10 cellular contexts compared by ENCODE assay signal in the genomic region with DNA sequence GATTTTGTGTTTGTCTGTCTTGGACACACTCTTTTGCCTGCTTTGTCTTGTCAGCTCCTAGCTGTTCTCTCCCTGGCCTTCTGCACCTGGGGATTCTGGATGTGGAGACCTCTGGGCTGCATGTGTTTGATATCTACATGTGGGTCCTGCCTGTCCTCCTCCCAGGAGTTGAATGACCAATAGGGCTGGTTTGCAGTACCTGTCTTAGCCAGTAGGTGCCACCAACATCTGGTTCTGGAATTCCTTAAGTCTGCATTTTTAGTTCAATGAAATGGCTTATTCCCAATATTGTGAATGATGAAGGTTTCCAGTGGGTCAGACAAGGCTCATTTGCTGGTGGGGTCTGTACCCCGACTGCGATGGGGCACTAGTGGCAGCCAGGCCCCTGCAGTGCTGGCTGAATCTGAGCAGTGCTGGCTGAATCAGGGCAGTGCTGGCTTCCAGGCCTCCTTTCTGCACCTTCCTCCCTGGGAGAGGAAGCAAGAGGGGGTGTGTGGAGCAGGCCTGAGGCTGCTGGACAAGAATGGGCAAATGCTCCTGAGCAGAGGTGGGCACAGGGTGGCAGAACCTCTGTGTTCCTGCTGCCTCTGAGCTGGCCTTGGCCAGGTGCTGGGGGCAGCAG.
DNase-seq lines count a peak whose midpoint lies in the region; ATAC-seq and TF ChIP-seq lines count a peak whose summit lies in the region.
"Had no signal": no experiment of that assay in that cellular context is flagged by ENCODE, and none has a peak within 500 bp of the region (broad histone marks: within the 10 kb centered on the region; RNA-seq: fewer than 3 reads in every experiment).

No MANE protein-coding gene starts in this region.

- TF ChIP-seq RAD21 in HCT116 (IDR thresholded peaks at IDR 0.05; ENCODE audit: low read depth): no peak

- no peak overlapping the region for H3K4me3 Mint-ChIP-seq in CD4-positive, alpha-beta T cell
- H3K4me3 Mint-ChIP-seq in mesothelial cell of epicardium: no peak overlapping the region
- H3K4me3 Mint-ChIP-seq: effector memory CD8-positive, alpha-beta T cell had no signal

- H3K27me3 Mint-ChIP-seq in CD4-positive, alpha-beta T cell: no peaks in the 10 kb centered on the region
- no peaks in the 10 kb centered on the region for H3K27me3 Mint-ChIP-seq in mesothelial cell of epicardium (ENCODE audit: low read depth)
- H3K27me3 Mint-ChIP-seq: effector memory CD8-positive, alpha-beta T cell had no signal

- no peaks in the 10 kb centered on the region for H3K27me3 ChIP-seq in CD4-positive, alpha-beta T cell (ENCODE audit: control insufficient read depth, insufficient read depth, low read length)
- H3K27me3 ChIP-seq in HCT116 (ENCODE audit: insufficient read depth, low read length): no peaks in the 10 kb centered on the region

- RAD21 ChIA-PET in HCT116 (lab: Charles Lee; ENCODE audit: low non-redundant PET in 1 of 2, low total read pairs in 2 of 2, uncharacterized antibody in 2 of 2, unreplicated experiment in 2 of 2): no interaction called here

- no peak for ATAC-seq in CD4-positive, alpha-beta T cell (ENCODE audit: poor library complexity)
- ATAC-seq in HCT116 (0 out of 2 replicates have a peak, but pooled peaks have one; percentile 49), GM18907 (IDR thresholded peaks at IDR 0.05; ENCODE audit: unreplicated experiment) (no peak)
- ATAC-seq: effector memory CD8-positive, alpha-beta T cell had no signal

- peaks cover 45% of the 10 kb centered on the region for H3K4me1 Mint-ChIP-seq in CD4-positive, alpha-beta T cell (ENCODE audit: low read depth)
- peaks cover 11% of the 10 kb centered on the region for H3K4me1 Mint-ChIP-seq in mesothelial cell of epicardium

- TF ChIP-seq POLR2A in HCT116 (IDR thresholded peaks at IDR 0.05; ENCODE audit: borderline replicate concordance, extremely low read depth, insufficient read depth, insufficient read length): no peak

- no peak overlapping the region for H3K27ac Mint-ChIP-seq in CD4-positive, alpha-beta T cell
- H3K27ac Mint-ChIP-seq in mesothelial cell of epicardium: no peak overlapping the region

- no peak for DNase-seq in CD4-positive, alpha-beta T cell
- DNase-seq in HCT116 (ENCODE audit: low read depth, low spot score) (peak; percentile 36), astrocyte of the spinal cord (ENCODE audit: low read depth, low spot score) (peak; percentile 40), mesothelial cell of epicardium (ENCODE audit: low spot score in 2 of 2, unreplicated experiment in 2 of 2) (no peak), pons (ENCODE audit: low spot score) (no peak)
- DNase-seq in NK-92 treated with Interleukin-12 subunit alpha and Interleukin-12 subunit beta, amount 100 ng/mL, for 24 hours (lab: John Stamatoyannopoulos, UW): no peak
- no peak for DNase-seq in stimulated activated CD4-positive, alpha-beta T cell treated with anti-CD3 and anti-CD28 coated beads, Interleukin-4, amount 100 ng/mL, for 4 hours
- DNase-seq: effector memory CD8-positive, alpha-beta T cell; stimulated activated CD4-positive, alpha-beta T cell treated with anti-CD3 and anti-CD28 coated beads, Interleukin-4, amount 100 ng/mL, for 24 hours had no signal

- no peaks in the 10 kb centered on the region for H4K20me1 ChIP-seq in HCT116 (ENCODE audit: insufficient read depth)

- peaks cover 0 to 2% of the 10 kb centered on the region in 2 experiments; a peak in 1 of 4 replicates for H3K4me1 ChIP-seq in HCT116 (ENCODE audit: control insufficient read depth in 1 of 2, insufficient read depth in 2 of 2, low read length in 2 of 2)

- peaks cover 0 to 4% of the 10 kb centered on the region in 2 experiments; a peak in 1 of 4 replicates for H3K36me3 ChIP-seq in HCT116 (ENCODE audit: control insufficient read depth in 1 of 2, insufficient read depth in 2 of 2, low read length in 2 of 2)

- no peaks in the 10 kb centered on the region for H3K9me2 ChIP-seq in HCT116 (ENCODE audit: insufficient read depth)

- peaks cover 5% of the 10 kb centered on the region for H3K9me3 ChIP-seq in CD4-positive, alpha-beta T cell (ENCODE audit: control insufficient read depth, low read length)
- peaks cover 6 to 12% of the 10 kb centered on the region in 2 experiments; a peak in 2 of 4 replicates for H3K9me3 ChIP-seq in HCT116 (ENCODE audit: control insufficient read depth in 1 of 2, insufficient read depth in 1 of 2, low read depth in 1 of 2, low read length in 2 of 2)

- H2AFZ ChIP-seq in HCT116 (ENCODE audit: low read depth, low read length, poor library complexity, severe bottlenecking): no peak overlapping the region

- no peak overlapping the region for H3K27ac ChIP-seq in CD4-positive, alpha-beta T cell (ENCODE audit: low read depth, low read length)
- no peak overlapping the region for H3K27ac ChIP-seq in HCT116 (ENCODE audit: low read depth, low read length)

- intact Hi-C loops in CD4-positive, alpha-beta T cell (cut with DNase I, micrococcal nuclease): no loop called here
- intact Hi-C loops in HCT116 (cut with micrococcal nuclease): no loop called here

- no peaks in the 10 kb centered on the region for H3K36me3 Mint-ChIP-seq in CD4-positive, alpha-beta T cell (ENCODE audit: low read depth)
- no peaks in the 10 kb centered on the region for H3K36me3 Mint-ChIP-seq in mesothelial cell of epicardium

- in situ Hi-C loops in astrocyte of the spinal cord (cut with HindIII; ENCODE audit: low sequenced_read_pairs): no loop called here

- no peaks in the 10 kb centered on the region for H3K9me3 Mint-ChIP-seq in CD4-positive, alpha-beta T cell
- no peaks in the 10 kb centered on the region for H3K9me3 Mint-ChIP-seq in mesothelial cell of epicardium
- H3K9me3 Mint-ChIP-seq: effector memory CD8-positive, alpha-beta T cell had no signal

- TF ChIP-seq CTCF in CD4-positive, alpha-beta T cell (IDR thresholded peaks at IDR 0.05): peak; percentile 39
- peak in 2 of 3 experiments; percentile 75 to 82; a peak in 4 of 6 replicates for TF ChIP-seq CTCF in HCT116 (IDR thresholded peaks at IDR 0.05 in 2 of 3, conservative IDR thresholded peaks at IDR 0.05 in 1 of 3; ENCODE audit: borderline replicate concordance in 1 of 3, insufficient read depth in 1 of 3, low read depth in 2 of 3, low read length in 2 of 3)
- peak; percentile 74 for TF ChIP-seq CTCF in astrocyte of the spinal cord (IDR thresholded peaks at IDR 0.05; ENCODE audit: low read depth, low read length)
- TF ChIP-seq CTCF in mesothelial cell of epicardium (IDR thresholded peaks at IDR 0.05; ENCODE audit: unreplicated experiment): peak; percentile 74

- CTCF ChIA-PET in CD4-positive, alpha-beta T cell (lab: Charles Lee): interaction anchor here (0.7 kb wide), 1 partner anchor 51 kb away, joined by 3 read pairs; no protein-coding TSS in a partner anchor
- CTCF ChIA-PET in HCT116 (lab: Charles Lee): interaction anchor here (0.6 kb wide), 1 partner anchor 45 kb away, joined by 4 read pairs; no protein-coding TSS in a partner anchor

- POLR2A ChIA-PET in CD4-positive, alpha-beta T cell (lab: Charles Lee): no interaction called here
- POLR2A ChIA-PET in HCT116 (lab: Charles Lee): no interaction called here

- H3K9ac ChIP-seq in HCT116 (ENCODE audit: low read length): no peak overlapping the region

- no TSS peak for BruUV-seq in HCT116 (replicated peaks; lab: Mats Ljungman, UMichigan)

- H3K79me2 ChIP-seq in HCT116 (ENCODE audit: insufficient read depth, low read length): peaks cover 27% of the 10 kb centered on the region; the same call in 1 of the 2 replicates

- no peak overlapping the region for H3K4me2 ChIP-seq in HCT116 (ENCODE audit: low read length)

- H3K4me3 ChIP-seq in HCT116 (replicated peaks in 1 of 2; ENCODE audit: low read depth in 1 of 2, low read length in 2 of 2) (no peak overlapping the region), astrocyte of the spinal cord (ENCODE audit: low read depth, low read length) (no peak overlapping the region)

TF ChIP-seq in HCT116, 20 proteins besides CTCF, POLR2A, EP300 and RAD21 (continues in another document):
- TF ChIP-seq ELF1 (IDR thresholded peaks at IDR 0.05; ENCODE audit: borderline replicate concordance, low read depth) (no peak), EZH2phosphoT487 (IDR thresholded peaks at IDR 0.05; ENCODE audit: borderline replicate concordance) (no peak), ZNF274 (IDR thresholded peaks at IDR 0.05; ENCODE audit: low read depth, low read length) (no peak), JUND (IDR thresholded peaks at IDR 0.05) (no peak), SIN3A (IDR thresholded peaks at IDR 0.05; ENCODE audit: low read depth) (no peak), ZFX (IDR thresholded peaks at IDR 0.05) (no peak)
- TF ChIP-seq, protein P1, sequence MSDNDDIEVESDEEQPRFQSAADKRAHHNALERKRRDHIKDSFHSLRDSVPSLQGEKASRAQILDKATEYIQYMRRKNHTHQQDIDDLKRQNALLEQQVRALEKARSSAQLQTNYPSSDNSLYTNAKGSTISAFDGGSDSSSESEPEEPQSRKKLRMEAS (IDR thresholded peaks at IDR 0.05): no peak
- TF ChIP-seq, protein P2, sequence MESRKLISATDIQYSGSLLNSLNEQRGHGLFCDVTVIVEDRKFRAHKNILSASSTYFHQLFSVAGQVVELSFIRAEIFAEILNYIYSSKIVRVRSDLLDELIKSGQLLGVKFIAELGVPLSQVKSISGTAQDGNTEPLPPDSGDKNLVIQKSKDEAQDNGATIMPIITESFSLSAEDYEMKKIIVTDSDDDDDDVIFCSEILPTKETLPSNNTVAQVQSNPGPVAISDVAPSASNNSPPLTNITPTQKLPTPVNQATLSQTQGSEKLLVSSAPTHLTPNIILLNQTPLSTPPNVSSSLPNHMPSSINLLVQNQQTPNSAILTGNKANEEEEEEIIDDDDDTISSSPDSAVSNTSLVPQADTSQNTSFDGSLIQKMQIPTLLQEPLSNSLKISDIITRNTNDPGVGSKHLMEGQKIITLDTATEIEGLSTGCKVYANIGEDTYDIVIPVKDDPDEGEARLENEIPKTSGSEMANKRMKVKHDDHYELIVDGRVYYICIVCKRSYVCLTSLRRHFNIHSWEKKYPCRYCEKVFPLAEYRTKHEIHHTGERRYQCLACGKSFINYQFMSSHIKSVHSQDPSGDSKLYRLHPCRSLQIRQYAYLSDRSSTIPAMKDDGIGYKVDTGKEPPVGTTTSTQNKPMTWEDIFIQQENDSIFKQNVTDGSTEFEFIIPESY (IDR thresholded peaks at IDR 0.05; ENCODE audit: extremely low read depth, insufficient replicate concordance, low read length): no peak
- TF ChIP-seq, protein P3, sequence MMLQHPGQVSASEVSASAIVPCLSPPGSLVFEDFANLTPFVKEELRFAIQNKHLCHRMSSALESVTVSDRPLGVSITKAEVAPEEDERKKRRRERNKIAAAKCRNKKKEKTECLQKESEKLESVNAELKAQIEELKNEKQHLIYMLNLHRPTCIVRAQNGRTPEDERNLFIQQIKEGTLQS (IDR thresholded peaks at IDR 0.05): no peak

Comparison
In these comparisons a context has a peak if more than half of its experiments do, and no peak if none do; other contexts are left out.
1. DNase-seq: peak in HCT116 (single experiment) and astrocyte of the spinal cord (single experiment); none in CD4-positive, alpha-beta T cell (0 of 10), mesothelial cell of epicardium (0 of 2), NK-92 treated with Interleukin-12 subunit alpha and Interleukin-12 subunit beta, amount 100 ng/mL, for 24 hours (single experiment), pons (single experiment) and stimulated activated CD4-positive, alpha-beta T cell treated with anti-CD3 and anti-CD28 coated beads, Interleukin-4, amount 100 ng/mL, for 4 hours (0 of 2).
2. Peak in every context shown above with its lines, with median percentiles within 50 percentile points of each other: CTCF ChIP-seq.